In the genomic region with DNA sequence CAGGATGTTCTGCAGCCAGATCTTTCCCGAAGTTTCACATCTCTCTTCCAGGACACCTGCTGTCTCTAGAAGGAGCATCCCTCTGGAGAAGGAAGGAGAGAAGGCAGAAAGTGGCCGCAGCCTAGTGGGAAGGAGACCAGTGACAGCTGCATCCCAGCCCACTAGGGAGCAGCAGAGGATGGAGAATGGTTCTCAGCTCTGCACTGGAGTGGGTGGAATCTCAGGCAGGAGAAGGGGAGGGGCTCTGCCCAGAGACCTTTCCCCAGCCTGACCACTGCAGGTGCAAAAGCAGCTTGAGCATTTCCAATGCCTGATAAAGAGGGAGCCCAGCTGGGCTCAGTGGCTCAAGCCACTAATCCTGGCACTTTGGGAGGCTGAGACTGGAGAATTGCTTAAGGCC, we compare ENCODE assay signal across 7 cellular contexts. TPM values are rescaled to one million over a fixed set of nuclear protein-coding genes. Genes with fewer than 3 reads are reported as not detected.
A peak's percentile ranks its signal among the peaks of the same experiment; 100 is the strongest.
DNase-seq lines count a peak whose midpoint lies in the region; ATAC-seq and TF ChIP-seq lines count a peak whose summit lies in the region.

No MANE protein-coding gene starts in this region.

- no peak for DNase-seq in GM12865 (ENCODE audit: low read depth)
- DNase-seq in NCI-H1436 treated with DMSO at 0.1 percent for 48 hours (lab: John Stamatoyannopoulos, UW): peak; percentile 35
- DNase-seq in fibroblast of the aortic adventitia (ENCODE audit: low read depth): peak; percentile 35
- DNase-seq in osteocyte (ENCODE audit: extremely low spot score, unreplicated experiment): peak; percentile 89
- no peak for DNase-seq in activated CD4-positive, CD25-positive, alpha-beta regulatory T cell treated with anti-CD3 and anti-CD28 coated beads, Interleukin-2, amount 50 U/mL, for 72 hours

- peaks cover 29% of the 10 kb centered on the region for H3K4me1 Mint-ChIP-seq in osteocyte (ENCODE audit: unreplicated experiment)

- H3K4me3 Mint-ChIP-seq in osteocyte (ENCODE audit: unreplicated experiment): no peak overlapping the region

- no peaks in the 10 kb centered on the region for H3K36me3 Mint-ChIP-seq in osteocyte (ENCODE audit: unreplicated experiment)

- H3K27me3 Mint-ChIP-seq in osteocyte (ENCODE audit: unreplicated experiment): peaks cover 64% of the 10 kb centered on the region

- ATAC-seq in SK-N-SH treated with all-trans-retinoic acid at 6 μM for 48 hours (peak; percentile 91), GM18867 (IDR thresholded peaks at IDR 0.05; ENCODE audit: unreplicated experiment) (no peak)

- no peaks in the 10 kb centered on the region for H3K9me3 Mint-ChIP-seq in osteocyte (ENCODE audit: unreplicated experiment)

- no peak overlapping the region for H3K27ac Mint-ChIP-seq in osteocyte (ENCODE audit: unreplicated experiment)

- H3K4me3 ChIP-seq in GM12865 (ENCODE audit: low read depth, low read length) (no peak overlapping the region), fibroblast of the aortic adventitia (ENCODE audit: low read depth, low read length) (no peak overlapping the region)

- TF ChIP-seq CTCF in GM12865 (IDR thresholded peaks at IDR 0.05; ENCODE audit: insufficient read depth, low read depth, low read length, missing control alignments): peak; percentile 48
- peak; percentile 56 for TF ChIP-seq CTCF in fibroblast of the aortic adventitia (IDR thresholded peaks at IDR 0.05; ENCODE audit: insufficient read depth, low read length)
- peak; percentile 86 for TF ChIP-seq CTCF in osteocyte (IDR thresholded peaks at IDR 0.05)

TF ChIP-seq in SK-N-SH treated with all-trans-retinoic acid at 6 μM for 48 hours, 23 proteins besides CTCF, POLR2A, EP300 and RAD21:
- TF ChIP-seq PPARA (CRISPR knock-in tag; IDR thresholded peaks at IDR 0.05; ENCODE audit: borderline replicate concordance) (no peak), ZNF70 (CRISPR knock-in tag; IDR thresholded peaks at IDR 0.05) (no peak), ZFP3 (CRISPR knock-in tag; IDR thresholded peaks at IDR 0.05) (no peak), SNAI2 (CRISPR knock-in tag; IDR thresholded peaks at IDR 0.05) (no peak), GLIS3 (CRISPR knock-in tag; IDR thresholded peaks at IDR 0.05) (no peak), POU6F1 (CRISPR knock-in tag; IDR thresholded peaks at IDR 0.05; ENCODE audit: borderline replicate concordance, low read depth) (no peak), ZNF8 (CRISPR knock-in tag; IDR thresholded peaks at IDR 0.05) (no peak)

RNA-seq across cellular contexts. Expression of gene NCR2, which starts 32.3 kb away (rescaled TPM):
- total RNA-seq in fibroblast of the aortic adventitia (ENCODE audit: low replicate concordance): not detected in 2 replicates
- not detected in 2 replicates for total RNA-seq in osteocyte

Comparison
In these comparisons a context has a peak if more than half of its experiments do, and no peak if none do; other contexts are left out.
1. DNase-seq: peak in NCI-H1436 treated with DMSO at 0.1 percent for 48 hours (single experiment), fibroblast of the aortic adventitia (single experiment) and osteocyte (single experiment); none in GM12865 (single experiment) and activated CD4-positive, CD25-positive, alpha-beta regulatory T cell treated with anti-CD3 and anti-CD28 coated beads, Interleukin-2, amount 50 U/mL, for 72 hours (single experiment).
2. Peak in every context shown above with its lines, with median percentiles within 50 percentile points of each other: CTCF ChIP-seq.